ENCODE assay signal across 2 cellular contexts in the genomic region with DNA sequence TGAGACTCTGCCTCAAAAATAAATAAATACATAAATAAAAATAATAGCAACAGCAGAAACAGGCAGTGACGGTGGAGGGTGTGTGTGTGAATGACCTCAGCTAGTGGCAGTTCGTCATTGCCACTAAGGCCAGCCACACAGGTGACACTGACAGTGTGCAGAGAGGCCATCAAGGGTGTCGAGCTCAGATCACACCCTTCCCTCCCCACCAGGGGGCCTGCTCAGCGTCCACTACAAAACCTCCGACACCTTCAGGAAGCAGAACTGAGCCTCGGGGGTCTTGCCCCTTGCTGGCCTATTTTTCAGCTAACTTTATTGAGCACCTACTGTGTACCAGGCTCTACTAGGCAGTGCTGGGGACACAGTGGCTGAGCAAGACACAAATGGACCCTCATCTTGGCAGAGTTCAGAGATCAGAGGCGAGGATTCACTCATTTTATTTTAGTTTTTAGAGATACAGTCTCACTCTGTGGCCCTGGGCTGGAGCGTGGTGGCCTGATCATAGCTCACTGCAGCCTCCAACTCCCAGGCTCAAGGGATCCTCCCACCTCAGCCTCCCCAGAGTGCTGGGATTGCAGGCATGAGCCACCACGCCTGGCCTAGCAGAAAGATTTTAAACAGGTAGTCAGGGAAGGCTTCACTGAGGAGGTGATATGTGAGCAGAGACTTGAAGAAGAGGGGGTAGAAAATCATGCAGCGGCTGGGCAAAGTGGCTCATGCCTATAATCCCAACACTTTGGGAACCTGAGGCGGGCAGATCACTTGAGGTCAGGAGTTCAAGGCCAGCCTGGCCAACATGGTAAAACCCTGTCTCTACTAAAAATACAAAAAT.
A peak's percentile ranks its signal among the peaks of the same experiment; 100 is the strongest.
TF ChIP-seq lines count a peak whose summit lies in the region.

No MANE protein-coding gene starts in this region.

TF ChIP-seq in HEK293, 187 proteins besides CTCF, POLR2A, EP300 and RAD21 (continues in another document):
- TF ChIP-seq ZNF366 (tag by site-specific recombination; conservative IDR thresholded peaks at IDR 0.05) (no peak), ZNF664 (tag by site-specific recombination; IDR thresholded peaks at IDR 0.05) (peak; percentile 79), ZSCAN5A (tag by site-specific recombination; IDR thresholded peaks at IDR 0.05) (no peak), ZNF266 (tag by site-specific recombination; IDR thresholded peaks at IDR 0.05; ENCODE audit: low read depth) (no peak), ZNF785 (tag by site-specific recombination; IDR thresholded peaks at IDR 0.05) (no peak), ZNF362 (tag by site-specific recombination; IDR thresholded peaks at IDR 0.05) (no peak), GLI2 (tag by site-specific recombination; IDR thresholded peaks at IDR 0.05; ENCODE audit: borderline replicate concordance, low read depth) (no peak), ZNF560 (tag by site-specific recombination; IDR thresholded peaks at IDR 0.05; ENCODE audit: borderline replicate concordance) (no peak), ZNF660 (tag by site-specific recombination; IDR thresholded peaks at IDR 0.05) (no peak), ZNF133 (tag by site-specific recombination; IDR thresholded peaks at IDR 0.05) (no peak), ZBTB17 (tag by site-specific recombination; IDR thresholded peaks at IDR 0.05) (peak; percentile 29; the same call in 1 of the 2 replicates), ZNF138 (tag by site-specific recombination; IDR thresholded peaks at IDR 0.05; ENCODE audit: borderline replicate concordance) (no peak), ZNF677 (tag by site-specific recombination; IDR thresholded peaks at IDR 0.05) (no peak), KLF7 (tag by site-specific recombination; IDR thresholded peaks at IDR 0.05; ENCODE audit: borderline replicate concordance) (no peak), ZNF354C (tag by site-specific recombination; IDR thresholded peaks at IDR 0.05; ENCODE audit: borderline replicate concordance, low read depth) (no peak), ZSCAN30 (tag by site-specific recombination; IDR thresholded peaks at IDR 0.05) (no peak), KLF16 (tag by site-specific recombination; IDR thresholded peaks at IDR 0.05) (no peak), ZNF239 (tag by site-specific recombination; IDR thresholded peaks at IDR 0.05) (no peak), ZNF544 (tag by site-specific recombination; IDR thresholded peaks at IDR 0.05) (no peak), ZNF600 (tag by site-specific recombination; IDR thresholded peaks at IDR 0.05) (no peak), ZNF416 (tag by site-specific recombination; IDR thresholded peaks at IDR 0.05) (no peak), BCL11B (tag by site-specific recombination; IDR thresholded peaks at IDR 0.05; ENCODE audit: low read depth) (no peak), ZBTB21 (tag by site-specific recombination; IDR thresholded peaks at IDR 0.05) (no peak), ZNF610 (tag by site-specific recombination; IDR thresholded peaks at IDR 0.05; ENCODE audit: borderline replicate concordance) (no peak), ZNF501 (tag by site-specific recombination; IDR thresholded peaks at IDR 0.05) (no peak), ZNF426 (tag by site-specific recombination; IDR thresholded peaks at IDR 0.05) (no peak), REPIN1 (tag by site-specific recombination; IDR thresholded peaks at IDR 0.05; ENCODE audit: low read depth) (no peak), ZNF433 (tag by site-specific recombination; IDR thresholded peaks at IDR 0.05; ENCODE audit: low read depth) (no peak), KLF1 (tag by site-specific recombination; IDR thresholded peaks at IDR 0.05) (0 out of 2 replicates have a peak, but pooled peaks have one; percentile 12), SP2 (tag by site-specific recombination; IDR thresholded peaks at IDR 0.05) (0 out of 2 replicates have a peak, but pooled peaks have one; percentile 10), ZNF223 (tag by site-specific recombination; IDR thresholded peaks at IDR 0.05) (no peak)
- TF ChIP-seq, protein P1, sequence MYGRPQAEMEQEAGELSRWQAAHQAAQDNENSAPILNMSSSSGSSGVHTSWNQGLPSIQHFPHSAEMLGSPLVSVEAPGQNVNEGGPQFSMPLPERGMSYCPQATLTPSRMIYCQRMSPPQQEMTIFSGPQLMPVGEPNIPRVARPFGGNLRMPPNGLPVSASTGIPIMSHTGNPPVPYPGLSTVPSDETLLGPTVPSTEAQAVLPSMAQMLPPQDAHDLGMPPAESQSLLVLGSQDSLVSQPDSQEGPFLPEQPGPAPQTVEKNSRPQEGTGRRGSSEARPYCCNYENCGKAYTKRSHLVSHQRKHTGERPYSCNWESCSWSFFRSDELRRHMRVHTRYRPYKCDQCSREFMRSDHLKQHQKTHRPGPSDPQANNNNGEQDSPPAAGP (tag by site-specific recombination; IDR thresholded peaks at IDR 0.05) = 0 out of 2 replicates have a peak, but pooled peaks have one; percentile 41
- TF ChIP-seq, protein P2, sequence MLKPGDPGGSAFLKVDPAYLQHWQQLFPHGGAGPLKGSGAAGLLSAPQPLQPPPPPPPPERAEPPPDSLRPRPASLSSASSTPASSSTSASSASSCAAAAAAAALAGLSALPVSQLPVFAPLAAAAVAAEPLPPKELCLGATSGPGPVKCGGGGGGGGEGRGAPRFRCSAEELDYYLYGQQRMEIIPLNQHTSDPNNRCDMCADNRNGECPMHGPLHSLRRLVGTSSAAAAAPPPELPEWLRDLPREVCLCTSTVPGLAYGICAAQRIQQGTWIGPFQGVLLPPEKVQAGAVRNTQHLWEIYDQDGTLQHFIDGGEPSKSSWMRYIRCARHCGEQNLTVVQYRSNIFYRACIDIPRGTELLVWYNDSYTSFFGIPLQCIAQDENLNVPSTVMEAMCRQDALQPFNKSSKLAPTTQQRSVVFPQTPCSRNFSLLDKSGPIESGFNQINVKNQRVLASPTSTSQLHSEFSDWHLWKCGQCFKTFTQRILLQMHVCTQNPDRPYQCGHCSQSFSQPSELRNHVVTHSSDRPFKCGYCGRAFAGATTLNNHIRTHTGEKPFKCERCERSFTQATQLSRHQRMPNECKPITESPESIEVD (tag by site-specific recombination; IDR thresholded peaks at IDR 0.05) = no peak

TF ChIP-seq in HepG2, 621 proteins besides CTCF, POLR2A, EP300 and RAD21 (continues in another document):
- TF ChIP-seq PRMT3 (CRISPR knock-in tag; IDR thresholded peaks at IDR 0.05; ENCODE audit: borderline replicate concordance, low read depth) (no peak), NFIB (CRISPR knock-in tag; IDR thresholded peaks at IDR 0.05; ENCODE audit: borderline replicate concordance) (no peak), ZNF225 (CRISPR knock-in tag; IDR thresholded peaks at IDR 0.05) (no peak), ARNT (IDR thresholded peaks at IDR 0.05) (no peak), FLYWCH1 (CRISPR knock-in tag; IDR thresholded peaks at IDR 0.05) (no peak), AGO1 (IDR thresholded peaks at IDR 0.05; ENCODE audit: low read depth, low read length, poor library complexity, severe bottlenecking) (no peak), ATF5 (CRISPR knock-in tag; IDR thresholded peaks at IDR 0.05; ENCODE audit: low read depth) (no peak), SIN3A (IDR thresholded peaks at IDR 0.05; ENCODE audit: borderline replicate concordance, low read depth, low read length) (no peak), SALL1 (CRISPR knock-in tag; IDR thresholded peaks at IDR 0.05) (no peak), HDAC2 (CRISPR knock-in tag; IDR thresholded peaks at IDR 0.05) (0 out of 2 replicates have a peak, but pooled peaks have one; percentile 21), KIAA2018 (CRISPR knock-in tag; IDR thresholded peaks at IDR 0.05; ENCODE audit: borderline replicate concordance) (no peak), FOXO1 (CRISPR knock-in tag; IDR thresholded peaks at IDR 0.05) (no peak), PLSCR1 (CRISPR knock-in tag; IDR thresholded peaks at IDR 0.05; ENCODE audit: borderline replicate concordance) (no peak), TBP (CRISPR knock-in tag; IDR thresholded peaks at IDR 0.05) (no peak), ZNF766 (CRISPR knock-in tag; IDR thresholded peaks at IDR 0.05; ENCODE audit: borderline replicate concordance) (no peak), GLI4 (CRISPR knock-in tag; IDR thresholded peaks at IDR 0.05; ENCODE audit: borderline replicate concordance) (no peak), HMG20A (CRISPR knock-in tag; IDR thresholded peaks at IDR 0.05; ENCODE audit: borderline replicate concordance) (no peak), THYN1 (CRISPR knock-in tag; IDR thresholded peaks at IDR 0.05; ENCODE audit: borderline replicate concordance, low read depth) (no peak), ZNF383 (CRISPR knock-in tag; IDR thresholded peaks at IDR 0.05; ENCODE audit: borderline replicate concordance) (no peak), ZFP36 (IDR thresholded peaks at IDR 0.05; ENCODE audit: borderline replicate concordance, low read depth, low read length, partially characterized antibody) (peak; percentile 74), KAT8 (CRISPR knock-in tag; IDR thresholded peaks at IDR 0.05) (peak; percentile 20; the same call in 1 of the 2 replicates), PPARG (CRISPR knock-in tag; conservative IDR thresholded peaks at IDR 0.05) (no peak), ZNF75D (CRISPR knock-in tag; IDR thresholded peaks at IDR 0.05; ENCODE audit: borderline replicate concordance) (no peak)
